In genomic region chr5:119357309-119357708, GRCh38 we compare ENCODE assay signal across 11 cellular contexts. TPM values are rescaled to one million over a fixed set of nuclear protein-coding genes. Genes with fewer than 3 reads are reported as not detected.
A peak's percentile ranks its signal among the peaks of the same experiment; 100 is the strongest.
DNase-seq lines count a peak whose midpoint lies in the region; ATAC-seq and TF ChIP-seq lines count a peak whose summit lies in the region.
"Had no signal": no experiment of that assay in that cellular context is flagged by ENCODE, and none has a peak within 500 bp of the region (broad histone marks: within the 10 kb centered on the region; RNA-seq: fewer than 3 reads in every experiment).

No MANE protein-coding gene starts in this region.

- H2AFZ ChIP-seq in ACC112 (ENCODE audit: low read length, unreplicated experiment) (no peak overlapping the region), GM23248 (0 out of 2 replicates have a peak overlapping the region, but pooled peaks have one; percentile 92)

- peaks cover 12% of the 10 kb centered on the region for H3K79me2 ChIP-seq in ACC112 (ENCODE audit: control insufficient read depth, insufficient read depth, low read length, unreplicated experiment)
- H3K79me2 ChIP-seq in GM23248 (ENCODE audit: insufficient read depth) = peaks cover 25% of the 10 kb centered on the region

- DNase-seq in GM23248 (no peak), astrocyte of the spinal cord (ENCODE audit: low read depth, low spot score) (no peak), NCI-H1436 treated with DMSO at 0.1 percent for 48 hours (lab: John Stamatoyannopoulos, UW) (no peak)
- no peak for DNase-seq in stimulated activated CD4-positive, alpha-beta T cell treated with anti-CD3 and anti-CD28 coated beads, Interleukin-4, amount 100 ng/mL, for 1 hour
- DNase-seq in central memory CD4-positive, alpha-beta T cell = no peak
- DNase-seq: DMS79 treated with DMSO at 0.1 percent for 48 hours; NCI-H82; stimulated activated CD4-positive, alpha-beta T cell treated with anti-CD3 and anti-CD28 coated beads, Interleukin-2, amount 100 ng/mL, for 24 hours had no signal

- H3K9me2 ChIP-seq in GM23248 (ENCODE audit: insufficient read depth) = no peaks in the 10 kb centered on the region

- no peaks in the 10 kb centered on the region for H3K9me3 ChIP-seq in GM23248 (ENCODE audit: low read depth)
- no peaks in the 10 kb centered on the region for H3K9me3 ChIP-seq in mucosa of stomach (ENCODE audit: control insufficient read depth, low read length)

- no peak overlapping the region for H3K27ac ChIP-seq in ACC112 (ENCODE audit: low read depth, low read length)
- H3K27ac ChIP-seq in GM23248 = no peak overlapping the region

- no peak for ATAC-seq in HG03025 (IDR thresholded peaks at IDR 0.05; ENCODE audit: low FRiP score, unreplicated experiment)

- peak overlapping the region; percentile 87 for H3K4me2 ChIP-seq in GM23248 (ENCODE audit: unreplicated experiment)

- H4K20me1 ChIP-seq in GM23248 (ENCODE audit: insufficient read depth) = no peaks in the 10 kb centered on the region

- H3K4me1 ChIP-seq in ACC112 (ENCODE audit: control insufficient read depth, insufficient read depth, low read length, unreplicated experiment) (peaks cover 27% of the 10 kb centered on the region), GM23248 (ENCODE audit: insufficient read depth) (peaks cover 42% of the 10 kb centered on the region), mucosa of stomach (ENCODE audit: control insufficient read depth, insufficient read depth, low read length) (peaks cover 46% of the 10 kb centered on the region)

- H3F3A ChIP-seq in GM23248 (ENCODE audit: insufficient read depth) = peaks cover 30% of the 10 kb centered on the region

- in situ Hi-C loops in GM23248 (cut with MboI) = no loop called here
- in situ Hi-C loops in astrocyte of the spinal cord (cut with HindIII; ENCODE audit: low sequenced_read_pairs) = no loop called here

- H3K9ac ChIP-seq in GM23248 (peak overlapping the region; percentile 77), mucosa of stomach (ENCODE audit: low read length) (peak overlapping the region; percentile 77)

- 43 to 52% methylated on average over 3 of the region's 3 CpGs for WGBS in GM23248 (ENCODE audit: low coverage in 1 of 2, low lambda C conversion rate in 2 of 2, missing lambda C conversion rate in 2 of 2), 2 experiments

- H3K36me3 ChIP-seq in ACC112 (ENCODE audit: insufficient read depth, low read length) = no peaks in the 10 kb centered on the region
- H3K36me3 ChIP-seq in GM23248 (ENCODE audit: low read depth) = no peaks in the 10 kb centered on the region
- no peaks in the 10 kb centered on the region for H3K36me3 ChIP-seq in mucosa of stomach (ENCODE audit: control insufficient read depth, insufficient read depth, low read length)

- H3K27me3 ChIP-seq in ACC112 (ENCODE audit: insufficient read depth, low read length) (no peaks in the 10 kb centered on the region), GM23248 (replicated peaks; ENCODE audit: insufficient read depth) (no peaks in the 10 kb centered on the region), mucosa of stomach (ENCODE audit: control insufficient read depth, insufficient read depth, low read length) (no peaks in the 10 kb centered on the region)

- no peak for TF ChIP-seq CTCF in astrocyte of the spinal cord (IDR thresholded peaks at IDR 0.05; ENCODE audit: low read depth, low read length)

- H3K4me3 ChIP-seq in ACC112 (ENCODE audit: low read depth, low read length) (peak overlapping the region; percentile 84), GM23248 (peak overlapping the region; percentile 88), astrocyte of the spinal cord (ENCODE audit: low read depth, low read length) (peak overlapping the region; percentile 65), mucosa of stomach (ENCODE audit: low read length) (no peak overlapping the region)

RNA-seq across cellular contexts. Expression of gene TNFAIP8, which starts 1.5 kb away (rescaled TPM):
- total RNA-seq in GM23248 (2014; rRNA removed; shearing (Covaris generic)) = 9.9 and 14.8 TPM in 2 replicates
- 10.3 and 10.4 TPM in 2 replicates for polyA plus RNA-seq in GM23248 (2016; fragmentation: Nextera tagmentation; extraction: Ambion mirVana)
